ENCODE assay signal across 17 cellular contexts in the genomic region with DNA sequence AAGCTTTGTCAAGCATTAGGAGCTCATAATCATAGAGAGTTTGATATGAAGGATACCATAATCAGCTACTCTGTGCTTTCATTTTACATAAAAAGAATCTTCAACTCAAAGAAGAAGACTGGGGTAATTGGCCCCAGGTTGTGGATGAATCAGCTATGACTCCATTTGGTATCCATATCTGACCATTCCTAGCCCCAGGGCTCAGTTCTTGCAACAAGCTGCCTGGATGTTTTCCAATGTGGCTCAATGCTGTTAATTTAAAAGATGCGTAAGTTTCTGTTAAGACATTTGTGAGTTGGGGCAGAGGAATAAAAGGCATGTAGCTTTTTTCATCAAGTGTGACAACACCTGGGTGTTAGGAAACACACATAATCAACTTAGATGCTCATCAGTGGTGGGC.
A peak's percentile ranks its signal among the peaks of the same experiment; 100 is the strongest.
DNase-seq lines count a peak whose midpoint lies in the region; ATAC-seq and TF ChIP-seq lines count a peak whose summit lies in the region.
"Had no signal": no experiment of that assay in that cellular context is flagged by ENCODE, and none has a peak within 500 bp of the region (broad histone marks: within the 10 kb centered on the region; RNA-seq: fewer than 3 reads in every experiment).

No MANE protein-coding gene starts in this region.

- no peak overlapping the region for H3K4me3 ChIP-seq in RWPE2 (ENCODE audit: severe bottlenecking)
- no peak overlapping the region for H3K4me3 ChIP-seq in trophoblast cell (ENCODE audit: low read depth, low read length)
- no peak overlapping the region for H3K4me3 ChIP-seq in testis
- H3K4me3 ChIP-seq: GM12878, lower lobe of right lung had no signal

- intact Hi-C loops in testis (cut with DNase I; ENCODE audit: low total_unique reads), result no loop called here

- no peaks in the 10 kb centered on the region for H3K9me3 ChIP-seq in RWPE2 (ENCODE audit: severe bottlenecking)
- H3K9me3 ChIP-seq in trophoblast cell (ENCODE audit: insufficient read depth, low read depth, low read length), result no peaks in the 10 kb centered on the region
- H3K9me3 ChIP-seq in testis, result no peaks in the 10 kb centered on the region
- H3K9me3 ChIP-seq: lower lobe of right lung had no signal

- no peak overlapping the region for H4K12ac ChIP-seq in trophoblast cell (ENCODE audit: low read depth, low read length)

- DNase-seq in ELR (ENCODE audit: low read depth) (peak; percentile 93), RWPE2 (ENCODE audit: low spot score) (peak; percentile 71), epithelial cell of prostate (ENCODE audit: low read depth, low spot score) (peak; percentile 54), trophoblast cell (peak; percentile 86 to 97), NCI-H1436 treated with DMSO at 0.1 percent for 48 hours (lab: John Stamatoyannopoulos, UW) (no peak), testis (no peak)
- DNase-seq in activated CD4-positive, alpha-beta T cell treated with anti-CD3 and anti-CD28 coated beads, Interleukin-2, amount 50 U/mL, for 4 hours, result no peak
- DNase-seq: aorta; glutamatergic neuron; immature natural killer cell; lower lobe of right lung; NCI-H2029; NCI-H446 treated with DMSO at 0.1 percent for 48 hours; RPMI8226; stimulated activated CD4-positive, alpha-beta T cell treated with anti-CD3 and anti-CD28 coated beads, Interleukin-2, amount 100 ng/mL, for 24 hours; T-cell had no signal

- H3K27ac ChIP-seq in RWPE2 (ENCODE audit: poor library complexity, severe bottlenecking) (peak overlapping the region; percentile 29), epithelial cell of prostate (no peak overlapping the region), trophoblast cell (ENCODE audit: low read depth, low read length) (no peak overlapping the region), testis (no peak overlapping the region)
- H3K27ac ChIP-seq: lower lobe of right lung had no signal

- no peaks in the 10 kb centered on the region for H3K36me3 ChIP-seq in RWPE2 (ENCODE audit: low read depth)
- H3K36me3 ChIP-seq in trophoblast cell (ENCODE audit: control insufficient read depth in 1 of 2, insufficient read depth in 2 of 2, low read length in 2 of 2), result no peaks in the 10 kb centered on the region
- no peaks in the 10 kb centered on the region for H3K36me3 ChIP-seq in testis (ENCODE audit: low read depth, missing control alignments)
- H3K36me3 ChIP-seq: lower lobe of right lung had no signal

- peak; percentile 80 for ATAC-seq in RWPE2 (ENCODE audit: low read depth)
- ATAC-seq: GM12878, lower lobe of right lung, T-cell had no signal

- H2AFZ ChIP-seq in trophoblast cell (ENCODE audit: insufficient read depth, low read length, poor library complexity), result no peak overlapping the region

- no peak overlapping the region for H4K8ac ChIP-seq in trophoblast cell (ENCODE audit: low read depth, low read length)

- H4K91ac ChIP-seq in trophoblast cell (ENCODE audit: low read depth, low read length), result no peak overlapping the region

- no CpG with 5 or more reads among the region's 1 CpG for WGBS in trophoblast cell (ENCODE audit: extremely low coverage, insufficient coverage, insufficient read length)
- WGBS in testis, 2 donors, result 95 to 100% methylated on average over 1 of the region's 1 CpG

- no peak overlapping the region for H3K9ac ChIP-seq in trophoblast cell (ENCODE audit: low read length)

- no peak overlapping the region for H3K14ac ChIP-seq in trophoblast cell (ENCODE audit: low read length)

- no peak overlapping the region for H2AK5ac ChIP-seq in trophoblast cell (ENCODE audit: low read length)

- H3K4me1 ChIP-seq in RWPE2 (ENCODE audit: insufficient read depth, poor library complexity, severe bottlenecking) (peaks cover 9% of the 10 kb centered on the region), trophoblast cell (ENCODE audit: control insufficient read depth in 1 of 2, insufficient read depth in 2 of 2, low read length in 2 of 2) (no peaks in the 10 kb centered on the region), testis (no peaks in the 10 kb centered on the region)
- H3K4me1 ChIP-seq: lower lobe of right lung had no signal

- no peak overlapping the region for H3K18ac ChIP-seq in trophoblast cell (ENCODE audit: low read length)

- no peak overlapping the region for H2BK120ac ChIP-seq in trophoblast cell (ENCODE audit: insufficient read depth, low read length, poor library complexity)

- TF ChIP-seq POLR2A in testis (IDR thresholded peaks at IDR 0.05), result no peak

- H3K27me3 ChIP-seq in RWPE2 (ENCODE audit: insufficient read depth, poor library complexity, severe bottlenecking) (no peaks in the 10 kb centered on the region), trophoblast cell (ENCODE audit: insufficient read depth, low read length) (no peaks in the 10 kb centered on the region), testis (no peaks in the 10 kb centered on the region)

- TF ChIP-seq CTCF in RWPE2 (IDR thresholded peaks at IDR 0.05; ENCODE audit: poor library complexity, severe bottlenecking), result no peak
- no peak for TF ChIP-seq CTCF in testis (IDR thresholded peaks at IDR 0.05)

- H2BK5ac ChIP-seq in trophoblast cell (ENCODE audit: low read depth, low read length, poor library complexity), result no peak overlapping the region

- H3K79me2 ChIP-seq in trophoblast cell (ENCODE audit: control insufficient read depth, insufficient read depth, low read length, poor library complexity), result no peaks in the 10 kb centered on the region

- no peaks in the 10 kb centered on the region for H3K79me1 ChIP-seq in trophoblast cell (ENCODE audit: low read length)

- H2BK12ac ChIP-seq in trophoblast cell (ENCODE audit: low read length), result no peak overlapping the region

- no peak overlapping the region for H3K23ac ChIP-seq in trophoblast cell (ENCODE audit: low read length)

- H3K4ac ChIP-seq in trophoblast cell (ENCODE audit: low read depth, low read length), result no peak overlapping the region

- H3K4me2 ChIP-seq in trophoblast cell (ENCODE audit: low read length), result no peak overlapping the region

Comparison
In these comparisons a context has a peak if more than half of its experiments do, and no peak if none do; other contexts are left out.
1. DNase-seq: peak in ELR (single experiment), RWPE2 (single experiment), epithelial cell of prostate (single experiment) and trophoblast cell (2 of 2); none in NCI-H1436 treated with DMSO at 0.1 percent for 48 hours (single experiment), testis (single experiment) and activated CD4-positive, alpha-beta T cell treated with anti-CD3 and anti-CD28 coated beads, Interleukin-2, amount 50 U/mL, for 4 hours (0 of 2).